In genomic region chr6:50030777-50031562, GRCh38 we compare ENCODE assay signal across 9 cellular contexts. TPM values are rescaled to one million over a fixed set of nuclear protein-coding genes. Genes with fewer than 3 reads are reported as not detected.
DNase-seq lines count a peak whose midpoint lies in the region; ATAC-seq, FAIRE-seq and TF ChIP-seq lines count a peak whose summit lies in the region.
"Had no signal": no experiment of that assay in that cellular context is flagged by ENCODE, and none has a peak within 500 bp of the region (broad histone marks: within the 10 kb centered on the region; RNA-seq: fewer than 3 reads in every experiment).

No MANE protein-coding gene starts in this region.

- TF ChIP-seq POLR2A in vagina (IDR thresholded peaks at IDR 0.05): no peak

- no peak overlapping the region for H3K27ac ChIP-seq in endodermal cell (ENCODE audit: low read depth, low read length)
- H3K27ac ChIP-seq in vagina: no peak overlapping the region

- H3K4me1 Mint-ChIP-seq in endodermal cell: no peaks in the 10 kb centered on the region

- no peaks in the 10 kb centered on the region for H3K9me3 ChIP-seq in endodermal cell (ENCODE audit: control insufficient read depth, low read length)
- no peaks in the 10 kb centered on the region for H3K9me3 ChIP-seq in vagina

- WGBS in endodermal cell (ENCODE audit: insufficient coverage in 1 of 2, insufficient read length in 1 of 2), 2 experiments: 44 to 46% methylated on average over 6 to 18 of the region's 18 CpGs

- peak; percentile 25 for DNase-seq in A172 (ENCODE audit: low spot score)
- DNase-seq in NCI-H187 treated with DMSO at 0.1 percent for 48 hours (lab: John Stamatoyannopoulos, UW): peak; percentile 5
- peak; percentile 88 for DNase-seq in endodermal cell
- no peak for DNase-seq in NCI-H2227 (lab: John Stamatoyannopoulos, UW; ENCODE audit: unreplicated experiment)
- DNase-seq in RCC 7860 (ENCODE audit: low spot score): no peak
- DNase-seq in superior temporal gyrus (ENCODE audit: extremely low spot score): no peak
- DNase-seq in vagina (ENCODE audit: extremely low spot score in 2 of 2): no peak

- intact Hi-C loops in vagina (cut with DNase I): no loop called here

- no peaks in the 10 kb centered on the region for H3K36me3 Mint-ChIP-seq in endodermal cell (ENCODE audit: low read depth)

- H3K4me3 Mint-ChIP-seq in endodermal cell: peak overlapping the region; percentile 44

- peaks cover 11% of the 10 kb centered on the region for H3K27me3 Mint-ChIP-seq in endodermal cell (ENCODE audit: insufficient read depth)

- TF ChIP-seq CTCF in endodermal cell (conservative IDR thresholded peaks at IDR 0.05) (peak; percentile 77), vagina (IDR thresholded peaks at IDR 0.05) (no peak)

- H3K9ac ChIP-seq in endodermal cell (ENCODE audit: extremely low read depth, low read length, poor library complexity, severe bottlenecking): no peak overlapping the region

- H3K27me3 ChIP-seq in endodermal cell (ENCODE audit: control insufficient read depth, insufficient read depth, low read length, poor library complexity, severe bottlenecking) (no peaks in the 10 kb centered on the region), vagina (no peaks in the 10 kb centered on the region)

- FAIRE-seq in RCC 7860 (lab: Jason Lieb, UNC): no peak

- H3K27ac Mint-ChIP-seq in endodermal cell: peak overlapping the region; percentile 90

- ATAC-seq in GM18870 (IDR thresholded peaks at IDR 0.05; ENCODE audit: unreplicated experiment): peak; percentile 63

- H3K4me3 ChIP-seq in endodermal cell (ENCODE audit: low read length): no peak overlapping the region
- H3K4me3 ChIP-seq in vagina: no peak overlapping the region

- H3K4me1 ChIP-seq in endodermal cell (ENCODE audit: control insufficient read depth, insufficient read depth, low read length): no peaks in the 10 kb centered on the region
- no peaks in the 10 kb centered on the region for H3K4me1 ChIP-seq in vagina

- H3K9me3 Mint-ChIP-seq in endodermal cell: no peaks in the 10 kb centered on the region

- H3K36me3 ChIP-seq in endodermal cell (ENCODE audit: control insufficient read depth, insufficient read depth, low read length) (no peaks in the 10 kb centered on the region), vagina (no peaks in the 10 kb centered on the region)

RNA-seq across cellular contexts. Expression of gene DEFB110, which starts 9.2 kb away (rescaled TPM):
- not detected in 2 replicates for total RNA-seq in A172 (2014; rRNA removed; shearing (Covaris generic))
- total RNA-seq in endodermal cell (not detected), vagina (not detected)
- polyA plus RNA-seq in endodermal cell (2013, experiment 1 of 2): not detected
- not detected for polyA plus RNA-seq in endodermal cell (2013, experiment 2 of 2)
- total RNA-seq: glomerular endothelial cell had no signal

RNA-seq across cellular contexts. Expression of gene DEFB112, which starts 18.8 kb away (rescaled TPM):
- total RNA-seq in A172 (2014; rRNA removed; shearing (Covaris generic)): not detected in 2 replicates
- total RNA-seq in endodermal cell (not detected), vagina (not detected)
- polyA plus RNA-seq in endodermal cell (2013, experiment 1 of 2): not detected
- not detected for polyA plus RNA-seq in endodermal cell (2013, experiment 2 of 2)
- total RNA-seq: glomerular endothelial cell had no signal

Comparison
In these comparisons a context has a peak if more than half of its experiments do, and no peak if none do; other contexts are left out.
1. DNase-seq: peak in A172 (single experiment), NCI-H187 treated with DMSO at 0.1 percent for 48 hours (single experiment) and endodermal cell (single experiment); none in NCI-H2227 (single experiment), RCC 7860 (single experiment), superior temporal gyrus (single experiment) and vagina (0 of 2).